Comparison of ENCODE assay signal across 7 cellular contexts in the genomic region with DNA sequence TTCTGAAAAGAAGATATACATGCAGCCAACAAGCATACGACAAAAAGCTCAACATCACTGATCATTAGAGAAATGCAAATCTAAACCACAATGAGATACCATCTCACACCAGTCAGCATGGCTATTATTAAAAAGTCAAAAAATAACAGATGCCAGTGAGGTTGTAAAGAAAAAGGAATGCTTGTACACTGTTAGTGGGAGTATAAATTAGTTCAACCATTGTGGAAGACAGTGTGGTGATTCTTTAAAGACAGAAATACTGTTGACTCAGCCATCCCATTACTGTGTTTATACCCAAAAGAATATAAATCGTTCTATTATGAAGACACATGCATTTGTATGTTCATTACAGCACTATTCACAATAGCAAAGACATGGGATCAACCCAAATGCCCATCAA.
A peak's percentile ranks its signal among the peaks of the same experiment; 100 is the strongest.
DNase-seq lines count a peak whose midpoint lies in the region; ATAC-seq, FAIRE-seq and TF ChIP-seq lines count a peak whose summit lies in the region.
"Not testable (repeated sequence)": the region's sequence is repeated elsewhere in the genome, so short reads cannot be mapped to it uniquely, and the experiment has no call there.

No MANE protein-coding gene starts in this region.

- not testable (repeated sequence) for H3K4me3 Mint-ChIP-seq in astrocyte (ENCODE audit: unreplicated experiment)

- H3F3A ChIP-seq in smooth muscle cell (ENCODE audit: low read depth): not testable (repeated sequence)

- H3K4me2 ChIP-seq in astrocyte (ENCODE audit: low read length); smooth muscle cell: not testable (repeated sequence)

- not testable (repeated sequence) for H3K36me3 Mint-ChIP-seq in astrocyte (ENCODE audit: low read depth, unreplicated experiment)

- not testable (repeated sequence) for H3K27me3 Mint-ChIP-seq in astrocyte (ENCODE audit: low read depth, unreplicated experiment)

- not testable (repeated sequence) for ATAC-seq in SK-N-SH treated with all-trans-retinoic acid at 6 μM for 48 hours

- DNase-seq in EH (ENCODE audit: low read depth): peak; percentile 59
- DNase-seq in M059J (ENCODE audit: low read depth): peak; percentile 34
- DNase-seq in astrocyte (ENCODE audit: low read depth): peak; percentile 63
- DNase-seq in astrocyte of the spinal cord (ENCODE audit: low read depth, low spot score): peak; percentile 11
- peak; percentile 15 for DNase-seq in fibroblast of villous mesenchyme (ENCODE audit: low read depth)
- DNase-seq in smooth muscle cell (lab: John Stamatoyannopoulos, UW; ENCODE audit: unreplicated experiment): not testable (repeated sequence)

- in situ Hi-C loops in astrocyte of the spinal cord (cut with HindIII; ENCODE audit: low sequenced_read_pairs): not testable (repeated sequence)

- H3K4me3 ChIP-seq in astrocyte (ENCODE audit: insufficient read depth, low read depth, low read length); astrocyte of the spinal cord (ENCODE audit: low read depth, low read length); fibroblast of villous mesenchyme (ENCODE audit: low read depth, low read length); smooth muscle cell: not testable (repeated sequence)

- 50% methylated on average over 2 of the region's 2 CpGs for WGBS in smooth muscle cell (ENCODE audit: low lambda C conversion rate)

- peaks cover 12% of the 10 kb centered on the region for H3K4me1 Mint-ChIP-seq in astrocyte (ENCODE audit: low read depth, unreplicated experiment)

- not testable (repeated sequence) for H3K9ac ChIP-seq in astrocyte (ENCODE audit: low read length); smooth muscle cell (ENCODE audit: low read depth)

- H3K27ac Mint-ChIP-seq in astrocyte (ENCODE audit: unreplicated experiment): peak overlapping the region; percentile 76

- not testable (repeated sequence) for TF ChIP-seq CTCF in astrocyte (IDR thresholded peaks at IDR 0.05; ENCODE audit: insufficient read depth, low read depth, low read length); astrocyte of the spinal cord (IDR thresholded peaks at IDR 0.05; ENCODE audit: low read depth, low read length); fibroblast of villous mesenchyme (IDR thresholded peaks at IDR 0.05; ENCODE audit: insufficient read depth, low read depth, low read length); smooth muscle cell (IDR thresholded peaks at IDR 0.05; ENCODE audit: borderline replicate concordance, insufficient read depth, poor library complexity, severe bottlenecking)

- not testable (repeated sequence) for H3K4me1 ChIP-seq in astrocyte (ENCODE audit: insufficient read depth, low read length); smooth muscle cell (ENCODE audit: low read depth)

- not testable (repeated sequence) for H4K20me1 ChIP-seq in astrocyte (ENCODE audit: insufficient read depth, low read length); smooth muscle cell (ENCODE audit: low read depth)

- not testable (repeated sequence) for FAIRE-seq in astrocyte (lab: Jason Lieb, UNC)

- H3K36me3 ChIP-seq in astrocyte (ENCODE audit: insufficient read depth, low read length); smooth muscle cell (ENCODE audit: low read depth): not testable (repeated sequence)

- H3K9me3 Mint-ChIP-seq in astrocyte (ENCODE audit: unreplicated experiment): not testable (repeated sequence)

- not testable (repeated sequence) for H3K27ac ChIP-seq in astrocyte (ENCODE audit: low read depth, low read length)
- peak overlapping the region; percentile 87 for H3K27ac ChIP-seq in smooth muscle cell (ENCODE audit: low read depth)

- H3K9me3 ChIP-seq in astrocyte (ENCODE audit: insufficient read depth, low read depth, low read length); smooth muscle cell (replicated peaks; ENCODE audit: low read depth): not testable (repeated sequence)

- H2AFZ ChIP-seq in astrocyte (ENCODE audit: low read depth, low read length); smooth muscle cell (ENCODE audit: low read depth): not testable (repeated sequence)

- not testable (repeated sequence) for H3K79me2 ChIP-seq in astrocyte (ENCODE audit: insufficient read depth, low read length); smooth muscle cell (ENCODE audit: low read depth)

- not testable (repeated sequence) for H3K27me3 ChIP-seq in astrocyte (ENCODE audit: insufficient read depth, low read length); smooth muscle cell (ENCODE audit: low read depth)

TF ChIP-seq in SK-N-SH treated with all-trans-retinoic acid at 6 μM for 48 hours, 23 proteins besides CTCF, POLR2A, EP300 and RAD21:
- 0 out of 2 replicates have a peak, but pooled peaks have one; percentile 14 for TF ChIP-seq ZNF8 (CRISPR knock-in tag; IDR thresholded peaks at IDR 0.05)
TF ChIP-seq in SK-N-SH treated with all-trans-retinoic acid at 6 μM for 48 hours: peak in this region for 1; not testable (repeated sequence) for 22.
